9 cellular contexts compared by ENCODE assay signal in the genomic region with DNA sequence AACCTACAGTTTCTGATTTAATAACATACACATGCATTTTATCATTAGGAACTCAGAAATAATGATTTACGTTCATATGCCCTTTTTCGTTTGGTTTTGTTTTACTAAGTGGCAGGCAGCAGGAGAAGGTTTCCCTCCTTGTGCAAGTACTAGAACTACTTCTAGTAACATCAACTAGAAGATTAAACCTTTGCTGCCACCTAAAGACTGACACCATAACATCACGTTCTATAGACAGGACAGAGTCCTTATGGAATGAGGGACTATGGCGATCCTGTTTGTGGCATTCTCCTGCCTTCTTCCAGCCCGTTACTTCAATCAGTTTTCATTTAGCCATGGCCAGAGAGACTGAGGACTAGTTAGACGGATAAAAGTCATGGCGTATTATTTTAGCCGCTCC. TPM values are rescaled to one million over a fixed set of nuclear protein-coding genes. Genes with fewer than 3 reads are reported as not detected.
DNase-seq lines count a peak whose midpoint lies in the region; ATAC-seq and TF ChIP-seq lines count a peak whose summit lies in the region.
"Had no signal": no experiment of that assay in that cellular context is flagged by ENCODE, and none has a peak within 500 bp of the region (broad histone marks: within the 10 kb centered on the region; RNA-seq: fewer than 3 reads in every experiment).

No MANE protein-coding gene starts in this region.

- H3K27me3 Mint-ChIP-seq in Caco-2 (ENCODE audit: insufficient read depth, unreplicated experiment) (peaks cover 8% of the 10 kb centered on the region), HFFc6 (ENCODE audit: insufficient read depth) (peaks cover 3% of the 10 kb centered on the region)

- no peak overlapping the region for H3K27ac ChIP-seq in OCI-LY3 (ENCODE audit: low read length)

- no peak overlapping the region for H3K4me3 Mint-ChIP-seq in Caco-2 (ENCODE audit: unreplicated experiment)
- peak overlapping the region; percentile 82; the same call in 1 of the 2 replicates for H3K4me3 Mint-ChIP-seq in HFFc6
- H3K4me3 Mint-ChIP-seq: activated naive CD8-positive, alpha-beta T cell treated with anti-CD3 and anti-CD28 coated beads, Interleukin-2, amount 10 ng/mL, durations not matched to agents 7 days and 5 days had no signal

- H3K27me3 ChIP-seq in Caco-2 (replicated peaks; ENCODE audit: control insufficient read depth, insufficient read depth, low read length) (no peaks in the 10 kb centered on the region), OCI-LY3 (ENCODE audit: low read depth, low read length) (0 out of 2 replicates have a peak, but pooled peaks cover 4% of the 10 kb centered on the region)

- H3K4me1 Mint-ChIP-seq in Caco-2 (ENCODE audit: low read depth, unreplicated experiment), result peaks cover 6% of the 10 kb centered on the region
- peaks cover 17% of the 10 kb centered on the region; the same call in 1 of the 2 replicates for H3K4me1 Mint-ChIP-seq in HFFc6 (ENCODE audit: low read depth)
- H3K4me1 Mint-ChIP-seq: activated naive CD8-positive, alpha-beta T cell treated with anti-CD3 and anti-CD28 coated beads, Interleukin-2, amount 10 ng/mL, durations not matched to agents 7 days and 5 days had no signal

- no peaks in the 10 kb centered on the region for H4K20me1 ChIP-seq in OCI-LY3 (ENCODE audit: insufficient read depth, low read length)

- no peak overlapping the region for H3K27ac Mint-ChIP-seq in Caco-2 (ENCODE audit: unreplicated experiment)
- H3K27ac Mint-ChIP-seq in HFFc6, result no peak overlapping the region
- H3K27ac Mint-ChIP-seq: activated naive CD8-positive, alpha-beta T cell treated with anti-CD3 and anti-CD28 coated beads, Interleukin-2, amount 10 ng/mL, durations not matched to agents 7 days and 5 days had no signal

- no peaks in the 10 kb centered on the region for H3K79me2 ChIP-seq in OCI-LY3 (ENCODE audit: low read length)

- no TSS peak for BruUV-seq in Caco-2 (replicated peaks; lab: Mats Ljungman, UMichigan)

- no peaks in the 10 kb centered on the region for H3K36me3 ChIP-seq in Caco-2 (ENCODE audit: control insufficient read depth, insufficient read depth, low read length)
- H3K36me3 ChIP-seq in OCI-LY3 (replicated peaks; ENCODE audit: low read depth, low read length), result no peaks in the 10 kb centered on the region

- CTCF ChIA-PET in Caco-2 (lab: Charles Lee), result interaction anchor here (1.5 to 4.3 kb wide), 2 partner anchors 394 to 544 kb away, joined by 5 to 24 read pairs; no protein-coding TSS in a partner anchor

- ATAC-seq in GM21390 (IDR thresholded peaks at IDR 0.05; ENCODE audit: unreplicated experiment) (no peak), GM21717 (IDR thresholded peaks at IDR 0.05; ENCODE audit: unreplicated experiment) (no peak)

- no peak overlapping the region for H3K9ac ChIP-seq in OCI-LY3 (ENCODE audit: low read length)

- no peak overlapping the region for H3K4me3 ChIP-seq in Caco-2 (ENCODE audit: low read depth, low read length)
- no peak overlapping the region for H3K4me3 ChIP-seq in OCI-LY3 (ENCODE audit: low read length)

- H3K36me3 Mint-ChIP-seq in Caco-2 (ENCODE audit: insufficient read depth, unreplicated experiment) (no peaks in the 10 kb centered on the region), HFFc6 (ENCODE audit: low read depth) (no peaks in the 10 kb centered on the region)
- H3K36me3 Mint-ChIP-seq: activated naive CD8-positive, alpha-beta T cell treated with anti-CD3 and anti-CD28 coated beads, Interleukin-2, amount 10 ng/mL, durations not matched to agents 7 days and 5 days had no signal

- H3K9me3 ChIP-seq in Caco-2 (no peaks in the 10 kb centered on the region), OCI-LY3 (ENCODE audit: insufficient read depth, low read length) (no peaks in the 10 kb centered on the region)

- DNase-seq in Caco-2 (peak in 1 of 2 experiments; percentile 65), HFFc6 (peak; percentile 6), iPS DF 19.7 (ENCODE audit: low read depth, low spot score) (peak; percentile 42)
- DNase-seq in activated CD4-positive, alpha-beta T cell treated with anti-CD3 and anti-CD28 coated beads, Interleukin-2, amount 50 U/mL, for 48 hours, result no peak
- no peak for DNase-seq in activated CD8-positive, alpha-beta memory T cell treated with anti-CD3 and anti-CD28 coated beads, Interleukin-2, amount 50 U/mL, for 4 hours
- DNase-seq: activated naive CD8-positive, alpha-beta T cell treated with anti-CD3 and anti-CD28 coated beads, Interleukin-2, amount 10 ng/mL, durations not matched to agents 7 days and 5 days had no signal

- POLR2A ChIA-PET in Caco-2 (lab: Charles Lee), result no interaction called here

- no peak overlapping the region for H3K4me2 ChIP-seq in OCI-LY3 (ENCODE audit: low read length)

- H3K4me1 ChIP-seq in Caco-2 (no peaks in the 10 kb centered on the region), OCI-LY3 (ENCODE audit: low read length) (no peaks in the 10 kb centered on the region)

- no peak overlapping the region for H2AFZ ChIP-seq in OCI-LY3 (ENCODE audit: low read depth, low read length)

- H3K9me3 Mint-ChIP-seq in Caco-2 (ENCODE audit: unreplicated experiment), result no peaks in the 10 kb centered on the region
- no peaks in the 10 kb centered on the region for H3K9me3 Mint-ChIP-seq in HFFc6
- H3K9me3 Mint-ChIP-seq: activated naive CD8-positive, alpha-beta T cell treated with anti-CD3 and anti-CD28 coated beads, Interleukin-2, amount 10 ng/mL, durations not matched to agents 7 days and 5 days had no signal

- intact Hi-C loops in Caco-2 (cut with micrococcal nuclease; ENCODE audit: unreplicated experiment), result loop anchor here (1.0 to 2.0 kb wide), 5 partner anchors 97 to 543 kb away; no protein-coding TSS in a partner anchor

- TF ChIP-seq CTCF in Caco-2 (IDR thresholded peaks at IDR 0.05; ENCODE audit: insufficient read depth in 1 of 2, low read depth in 1 of 2, low read length in 1 of 2, severe bottlenecking in 1 of 2, unreplicated experiment in 1 of 2) (peak; percentile 51 to 58), HFFc6 (IDR thresholded peaks at IDR 0.05) (peak; percentile 54), OCI-LY3 (IDR thresholded peaks at IDR 0.05; ENCODE audit: low read depth, low read length) (peak; percentile 59)

RNA-seq across cellular contexts. Expression of a gene that starts 53.2 kb away (rescaled TPM):
- not detected in 2 replicates for total RNA-seq in Caco-2 (2022)
- total RNA-seq in HFFc6 (2021; fragmentation: NEBNext Ultra II Directional; extraction: Animal tissue kit (Norgen Biotek cat#: 25700)), result not detected
- total RNA-seq: activated naive CD8-positive, alpha-beta T cell treated with anti-CD3 and anti-CD28 coated beads, Interleukin-2, amount 10 ng/mL, durations not matched to agents 7 days and 5 days had no signal

Comparison
In these comparisons a context has a peak if more than half of its experiments do, and no peak if none do; other contexts are left out.
1. DNase-seq: peak in HFFc6 (single experiment) and iPS DF 19.7 (single experiment); none in activated CD4-positive, alpha-beta T cell treated with anti-CD3 and anti-CD28 coated beads, Interleukin-2, amount 50 U/mL, for 48 hours (0 of 2) and activated CD8-positive, alpha-beta memory T cell treated with anti-CD3 and anti-CD28 coated beads, Interleukin-2, amount 50 U/mL, for 4 hours (single experiment).
2. Peak in every context shown above with its lines, with median percentiles within 50 percentile points of each other: CTCF ChIP-seq.